In genomic region chr22:41825376-41825775, GRCh38 we compare ENCODE assay signal across 1 cellular context.
TF ChIP-seq lines count a peak whose summit lies in the region.

No MANE protein-coding gene starts in this region.

TF ChIP-seq in HepG2, 621 proteins besides CTCF, POLR2A, EP300 and RAD21:
- TF ChIP-seq ATF7-NPFF (CRISPR knock-in tag; IDR thresholded peaks at IDR 0.05; ENCODE audit: low read depth) (no peak), SOX6 (IDR thresholded peaks at IDR 0.05) (no peak), SOX6 (CRISPR knock-in tag; IDR thresholded peaks at IDR 0.05) (no peak), IKZF1 (IDR thresholded peaks at IDR 0.05) (no peak), CBX2 (IDR thresholded peaks at IDR 0.05; ENCODE audit: low read depth, low read length) (no peak), CBX2 (CRISPR knock-in tag; IDR thresholded peaks at IDR 0.05; ENCODE audit: low read depth) (no peak), ZNF773 (CRISPR knock-in tag; IDR thresholded peaks at IDR 0.05; ENCODE audit: borderline replicate concordance) (no peak), NAIF1 (CRISPR knock-in tag; IDR thresholded peaks at IDR 0.05; ENCODE audit: borderline replicate concordance) (no peak), SMC3 (IDR thresholded peaks at IDR 0.05; ENCODE audit: low read length) (no peak), CAMTA2 (CRISPR knock-in tag; IDR thresholded peaks at IDR 0.05; ENCODE audit: borderline replicate concordance) (no peak), TEAD3 (CRISPR knock-in tag; optimal IDR thresholded peaks at IDR 0.05; ENCODE audit: borderline replicate concordance) (no peak), ZNF18 (CRISPR knock-in tag; IDR thresholded peaks at IDR 0.05; ENCODE audit: insufficient replicate concordance) (no peak), PHF8 (CRISPR knock-in tag; IDR thresholded peaks at IDR 0.05) (no peak), MEIS1 (CRISPR knock-in tag; IDR thresholded peaks at IDR 0.05; ENCODE audit: borderline replicate concordance) (no peak), ZZZ3 (CRISPR knock-in tag; IDR thresholded peaks at IDR 0.05; ENCODE audit: borderline replicate concordance) (no peak)
- TF ChIP-seq, protein P1, sequence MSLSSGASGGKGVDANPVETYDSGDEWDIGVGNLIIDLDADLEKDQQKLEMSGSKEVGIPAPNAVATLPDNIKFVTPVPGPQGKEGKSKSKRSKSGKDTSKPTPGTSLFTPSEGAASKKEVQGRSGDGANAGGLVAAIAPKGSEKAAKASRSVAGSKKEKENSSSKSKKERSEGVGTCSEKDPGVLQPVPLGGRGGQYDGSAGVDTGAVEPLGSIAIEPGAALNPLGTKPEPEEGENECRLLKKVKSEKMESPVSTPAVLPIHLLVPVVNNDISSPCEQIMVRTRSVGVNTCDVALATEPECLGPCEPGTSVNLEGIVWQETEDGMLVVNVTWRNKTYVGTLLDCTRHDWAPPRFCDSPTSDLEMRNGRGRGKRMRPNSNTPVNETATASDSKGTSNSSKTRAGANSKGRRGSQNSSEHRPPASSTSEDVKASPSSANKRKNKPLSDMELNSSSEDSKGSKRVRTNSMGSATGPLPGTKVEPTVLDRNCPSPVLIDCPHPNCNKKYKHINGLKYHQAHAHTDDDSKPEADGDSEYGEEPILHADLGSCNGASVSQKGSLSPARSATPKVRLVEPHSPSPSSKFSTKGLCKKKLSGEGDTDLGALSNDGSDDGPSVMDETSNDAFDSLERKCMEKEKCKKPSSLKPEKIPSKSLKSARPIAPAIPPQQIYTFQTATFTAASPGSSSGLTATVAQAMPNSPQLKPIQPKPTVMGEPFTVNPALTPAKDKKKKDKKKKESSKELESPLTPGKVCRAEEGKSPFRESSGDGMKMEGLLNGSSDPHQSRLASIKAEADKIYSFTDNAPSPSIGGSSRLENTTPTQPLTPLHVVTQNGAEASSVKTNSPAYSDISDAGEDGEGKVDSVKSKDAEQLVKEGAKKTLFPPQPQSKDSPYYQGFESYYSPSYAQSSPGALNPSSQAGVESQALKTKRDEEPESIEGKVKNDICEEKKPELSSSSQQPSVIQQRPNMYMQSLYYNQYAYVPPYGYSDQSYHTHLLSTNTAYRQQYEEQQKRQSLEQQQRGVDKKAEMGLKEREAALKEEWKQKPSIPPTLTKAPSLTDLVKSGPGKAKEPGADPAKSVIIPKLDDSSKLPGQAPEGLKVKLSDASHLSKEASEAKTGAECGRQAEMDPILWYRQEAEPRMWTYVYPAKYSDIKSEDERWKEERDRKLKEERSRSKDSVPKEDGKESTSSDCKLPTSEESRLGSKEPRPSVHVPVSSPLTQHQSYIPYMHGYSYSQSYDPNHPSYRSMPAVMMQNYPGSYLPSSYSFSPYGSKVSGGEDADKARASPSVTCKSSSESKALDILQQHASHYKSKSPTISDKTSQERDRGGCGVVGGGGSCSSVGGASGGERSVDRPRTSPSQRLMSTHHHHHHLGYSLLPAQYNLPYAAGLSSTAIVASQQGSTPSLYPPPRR (CRISPR knock-in tag; IDR thresholded peaks at IDR 0.05; ENCODE audit: borderline replicate concordance) = no peak
